ENCODE assay signal across 8 cellular contexts in genomic region chrX:140918398-140919043, GRCh38.
DNase-seq lines count a peak whose midpoint lies in the region; ATAC-seq and TF ChIP-seq lines count a peak whose summit lies in the region.

No MANE protein-coding gene starts in this region.

- H3K36me3 Mint-ChIP-seq in activated T-helper 1 cell treated with anti-CD3 and anti-CD28 coated beads, Interleukin-12 subunit alpha, Interleukin-12 subunit beta, Interleukin-2, Interleukin-4 antibody, amounts not matched to agents 30 ng/mL and 10 ng/mL and 1 ng/mL, durations not matched to agents 14 hours and 24 hours and 36 hours (ENCODE audit: low read depth): no peaks in the 10 kb centered on the region

- no peaks in the 10 kb centered on the region for H4K20me1 ChIP-seq in smooth muscle cell (ENCODE audit: low read depth)

- H3K27ac Mint-ChIP-seq in activated T-helper 1 cell treated with anti-CD3 and anti-CD28 coated beads, Interleukin-12 subunit alpha, Interleukin-12 subunit beta, Interleukin-2, Interleukin-4 antibody, amounts not matched to agents 30 ng/mL and 10 ng/mL and 1 ng/mL, durations not matched to agents 14 hours and 24 hours and 36 hours: peak overlapping the region; percentile 95

- intact Hi-C loops in activated T-helper 1 cell treated with anti-CD3 and anti-CD28 coated beads, Interleukin-12 subunit alpha, Interleukin-12 subunit beta, Interleukin-2, Interleukin-4 antibody, amounts not matched to agents 30 ng/mL and 10 ng/mL and 1 ng/mL, durations not matched to agents 14 hours and 24 hours and 36 hours (cut with micrococcal nuclease): loop anchor here (5.0 kb wide), 3 partner anchors 151 to 259 kb away; partner anchors contain the start of gene LDOC1
- intact Hi-C loops in right cardiac atrium (cut with DNase I): no loop called here

- H3K4me1 ChIP-seq in right cardiac atrium (ENCODE audit: control insufficient read depth, insufficient read depth, low read length): no peaks in the 10 kb centered on the region
- no peaks in the 10 kb centered on the region for H3K4me1 ChIP-seq in smooth muscle cell (ENCODE audit: low read depth)

- H3K4me3 ChIP-seq in right cardiac atrium (ENCODE audit: low read length) (no peak overlapping the region), smooth muscle cell (no peak overlapping the region)

- peak overlapping the region; percentile 55 for H3K4me3 Mint-ChIP-seq in activated T-helper 1 cell treated with anti-CD3 and anti-CD28 coated beads, Interleukin-12 subunit alpha, Interleukin-12 subunit beta, Interleukin-2, Interleukin-4 antibody, amounts not matched to agents 30 ng/mL and 10 ng/mL and 1 ng/mL, durations not matched to agents 14 hours and 24 hours and 36 hours

- ATAC-seq in GM19438 (IDR thresholded peaks at IDR 0.05; ENCODE audit: low read depth, unreplicated experiment) (peak; percentile 97), HG03342 (IDR thresholded peaks at IDR 0.05; ENCODE audit: unreplicated experiment) (peak; percentile 99), right cardiac atrium (peak in 1 of 2 donors; percentile 65)

- no peaks in the 10 kb centered on the region for H3K9me3 Mint-ChIP-seq in activated T-helper 1 cell treated with anti-CD3 and anti-CD28 coated beads, Interleukin-12 subunit alpha, Interleukin-12 subunit beta, Interleukin-2, Interleukin-4 antibody, amounts not matched to agents 30 ng/mL and 10 ng/mL and 1 ng/mL, durations not matched to agents 14 hours and 24 hours and 36 hours

- H3K4me1 Mint-ChIP-seq in activated T-helper 1 cell treated with anti-CD3 and anti-CD28 coated beads, Interleukin-12 subunit alpha, Interleukin-12 subunit beta, Interleukin-2, Interleukin-4 antibody, amounts not matched to agents 30 ng/mL and 10 ng/mL and 1 ng/mL, durations not matched to agents 14 hours and 24 hours and 36 hours (ENCODE audit: low read depth): peaks cover 22% of the 10 kb centered on the region

- DNase-seq in EH (ENCODE audit: low read depth) (peak; percentile 54), NCI-H748 treated with DMSO at 0.1 percent for 48 hours (lab: John Stamatoyannopoulos, UW) (peak; percentile 43), right cardiac atrium (peak in 2 of 3 donors; percentile 16 to 27), smooth muscle cell (lab: John Stamatoyannopoulos, UW; ENCODE audit: unreplicated experiment) (no peak), DMS79 (lab: John Stamatoyannopoulos, UW) (no peak)
- peak; percentile 14 for DNase-seq in activated T-helper 1 cell treated with anti-CD3 and anti-CD28 coated beads, Interleukin-12 subunit alpha, Interleukin-12 subunit beta, Interleukin-2, Interleukin-4 antibody, amounts not matched to agents 30 ng/mL and 10 ng/mL and 1 ng/mL, durations not matched to agents 14 hours and 24 hours and 36 hours (ENCODE audit: low spot score)

- no peak overlapping the region for H3K4me2 ChIP-seq in smooth muscle cell

- H3F3A ChIP-seq in smooth muscle cell (ENCODE audit: low read depth): no peaks in the 10 kb centered on the region

- H2AFZ ChIP-seq in smooth muscle cell (ENCODE audit: low read depth): no peak overlapping the region

- TF ChIP-seq CTCF in smooth muscle cell (IDR thresholded peaks at IDR 0.05; ENCODE audit: borderline replicate concordance, insufficient read depth, poor library complexity, severe bottlenecking): peak; percentile 56

- no peaks in the 10 kb centered on the region for H3K79me2 ChIP-seq in smooth muscle cell (ENCODE audit: low read depth)

- H3K27me3 ChIP-seq in right cardiac atrium (ENCODE audit: control insufficient read depth, insufficient read depth): no peaks in the 10 kb centered on the region
- H3K27me3 ChIP-seq in smooth muscle cell (ENCODE audit: low read depth): no peaks in the 10 kb centered on the region

- 34% methylated on average over 14 of the region's 14 CpGs for WGBS in right cardiac atrium
- WGBS in smooth muscle cell (ENCODE audit: low lambda C conversion rate): 44% methylated on average over 14 of the region's 14 CpGs

- H3K9ac ChIP-seq in smooth muscle cell (ENCODE audit: low read depth): no peak overlapping the region

- H3K27ac ChIP-seq in right cardiac atrium (ENCODE audit: low read length): no peak overlapping the region
- no peak overlapping the region for H3K27ac ChIP-seq in smooth muscle cell (ENCODE audit: low read depth)

- H3K27me3 Mint-ChIP-seq in activated T-helper 1 cell treated with anti-CD3 and anti-CD28 coated beads, Interleukin-12 subunit alpha, Interleukin-12 subunit beta, Interleukin-2, Interleukin-4 antibody, amounts not matched to agents 30 ng/mL and 10 ng/mL and 1 ng/mL, durations not matched to agents 14 hours and 24 hours and 36 hours (ENCODE audit: insufficient read depth): no peaks in the 10 kb centered on the region

- H3K36me3 ChIP-seq in smooth muscle cell (ENCODE audit: low read depth): no peaks in the 10 kb centered on the region

- H3K9me3 ChIP-seq in right cardiac atrium (ENCODE audit: control insufficient read depth, low read length) (no peaks in the 10 kb centered on the region), smooth muscle cell (replicated peaks; ENCODE audit: low read depth) (no peaks in the 10 kb centered on the region)

Comparison
In these comparisons a context has a peak if more than half of its experiments do, and no peak if none do; other contexts are left out.
1. DNase-seq: peak in EH (single experiment), NCI-H748 treated with DMSO at 0.1 percent for 48 hours (single experiment), activated T-helper 1 cell treated with anti-CD3 and anti-CD28 coated beads, Interleukin-12 subunit alpha, Interleukin-12 subunit beta, Interleukin-2, Interleukin-4 antibody, amounts not matched to agents 30 ng/mL and 10 ng/mL and 1 ng/mL, durations not matched to agents 14 hours and 24 hours and 36 hours (single experiment) and right cardiac atrium (2 of 3); none in smooth muscle cell (single experiment) and DMS79 (single experiment).